17 cellular contexts compared by ENCODE assay signal in genomic region chr2:30155202-30155601, GRCh38.
"Had no signal": no experiment of that assay in that cellular context is flagged by ENCODE, and none has a peak within 500 bp of the region (broad histone marks: within the 10 kb centered on the region; RNA-seq: fewer than 3 reads in every experiment).

No MANE protein-coding gene starts in this region.

- DNase-seq: activated CD8-positive, alpha-beta memory T cell treated with anti-CD3 and anti-CD28 coated beads for 24 hours; activated CD8-positive, alpha-beta memory T cell treated with anti-CD3 and anti-CD28 coated beads, Interleukin-2, amount 50 U/mL, for 48 hours; activated gamma-delta T cell; activated T-cell treated with anti-CD3 and anti-CD28 coated beads, Interleukin-2, amount 50 U/mL, for 72 hours; colonic mucosa; esophagus squamous epithelium; foreskin fibroblast; left cardiac atrium; mesendoderm; naive thymus-derived CD4-positive, alpha-beta T cell; thyroid gland had no signal

- H2AFZ ChIP-seq: neural progenitor cell had no signal

- H3K27me3 Mint-ChIP-seq: activated naive CD4-positive, alpha-beta T cell treated with anti-CD3 and anti-CD28 coated beads, Interleukin-2, amount 50 U/mL, for 24 hours; naive thymus-derived CD4-positive, alpha-beta T cell; progenitor cell of endocrine pancreas had no signal

- ATAC-seq: left cardiac atrium; naive thymus-derived CD4-positive, alpha-beta T cell had no signal

- H3K27me3 ChIP-seq: colonic mucosa, esophagus squamous epithelium, neural progenitor cell, right atrium auricular region, thyroid gland had no signal

- H3K27ac Mint-ChIP-seq: neural progenitor cell, progenitor cell of endocrine pancreas had no signal

- H3K9ac ChIP-seq: neural progenitor cell had no signal

- H3K9me3 ChIP-seq: colonic mucosa, esophagus squamous epithelium, right atrium auricular region, thyroid gland had no signal

- H3K9me3 Mint-ChIP-seq: activated naive CD4-positive, alpha-beta T cell treated with anti-CD3 and anti-CD28 coated beads, Interleukin-2, amount 50 U/mL, for 24 hours; activated T-cell treated with anti-CD3 and anti-CD28 coated beads, Interleukin-2, amount 50 U/mL, for 72 hours; neural progenitor cell had no signal

- FAIRE-seq: islet of Langerhans had no signal

- H3K4me2 ChIP-seq: neural progenitor cell had no signal

- H3K36me3 ChIP-seq: neural progenitor cell had no signal

- H3K27ac ChIP-seq: colonic mucosa, esophagus squamous epithelium, neural progenitor cell, right atrium auricular region, skin epidermis, thyroid gland had no signal

- H3K4me3 Mint-ChIP-seq: activated naive CD4-positive, alpha-beta T cell treated with anti-CD3 and anti-CD28 coated beads, Interleukin-2, amount 50 U/mL, for 24 hours; neural progenitor cell had no signal

- H3K4me3 ChIP-seq: colonic mucosa, esophagus squamous epithelium, neural progenitor cell, right atrium auricular region, skin epidermis, thyroid gland had no signal
